In genomic region chr12:44381341-44381740, GRCh38 we compare ENCODE assay signal across 22 cellular contexts.
"Had no signal": no experiment of that assay in that cellular context is flagged by ENCODE, and none has a peak within 500 bp of the region (broad histone marks: within the 10 kb centered on the region; RNA-seq: fewer than 3 reads in every experiment).

No MANE protein-coding gene starts in this region.

- FAIRE-seq: colon, endothelial cell of umbilical vein, frontal cortex, TTC549 had no signal

- DNase-seq: activated CD4-positive, alpha-beta T cell treated with anti-CD3 and anti-CD28 coated beads for 1 hour; activated CD4-positive, alpha-beta T cell treated with anti-CD3 and anti-CD28 coated beads, Interleukin-2, amount 50 U/mL, for 1 hour; activated CD8-positive, alpha-beta T cell treated with anti-CD3 and anti-CD28 coated beads, Interleukin-2, amount 10 ng/mL, durations not matched to agents 7 days and 5 days; activated gamma-delta T cell; anterior cingulate cortex; body of pancreas; effector memory CD8-positive, alpha-beta T cell; hippocampal formation; kidney glomerular epithelial cell; left lung; ovary; psoas muscle; spleen; stimulated activated CD4-positive, alpha-beta T cell treated with anti-CD3 and anti-CD28 coated beads, Interleukin-4, amount 100 ng/mL, for 1 hour; stimulated activated naive CD4-positive, alpha-beta T cell; testis; trophoblast cell; uterus had no signal
